20 cellular contexts compared by ENCODE assay signal in the genomic region with DNA sequence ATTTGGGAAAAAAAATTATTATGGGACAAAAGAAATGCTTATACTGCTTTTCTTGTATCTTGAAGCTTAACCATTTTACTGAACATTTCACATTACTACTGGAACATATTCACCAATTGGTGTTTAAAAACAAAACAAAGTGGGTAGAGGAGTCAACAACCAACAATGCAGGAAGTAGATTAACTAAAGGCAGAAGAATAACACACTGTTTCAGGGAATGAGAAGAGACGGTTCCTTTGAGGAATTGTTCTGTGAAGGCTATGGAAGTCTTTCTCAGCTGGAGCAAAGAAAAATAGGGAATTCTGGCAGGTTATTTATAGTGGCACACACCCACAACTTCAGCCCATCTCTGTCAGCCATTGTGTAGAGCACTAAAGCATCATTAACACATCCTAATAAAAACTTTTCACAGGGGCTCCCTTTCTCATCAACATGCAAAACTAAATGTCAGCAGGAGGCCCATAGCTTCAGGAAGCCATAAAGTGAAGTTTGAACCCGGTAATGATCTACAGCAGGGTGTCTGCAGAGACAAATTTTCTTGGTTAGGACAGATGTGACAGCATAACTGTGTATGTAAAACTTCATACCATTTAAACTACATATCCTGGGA.
DNase-seq lines count a peak whose midpoint lies in the region; ATAC-seq and TF ChIP-seq lines count a peak whose summit lies in the region.
"Had no signal": no experiment of that assay in that cellular context is flagged by ENCODE, and none has a peak within 500 bp of the region (broad histone marks: within the 10 kb centered on the region; RNA-seq: fewer than 3 reads in every experiment).

No MANE protein-coding gene starts in this region.

- H3K4me1 ChIP-seq in RWPE2 (ENCODE audit: insufficient read depth, poor library complexity, severe bottlenecking), result peaks cover 42% of the 10 kb centered on the region
- H3K4me1 ChIP-seq: tibial nerve had no signal

- ATAC-seq in RWPE2 (ENCODE audit: low read depth) (no peak), HG02970 (IDR thresholded peaks at IDR 0.05; ENCODE audit: low FRiP score, unreplicated experiment) (no peak), HG02852 (IDR thresholded peaks at IDR 0.05; ENCODE audit: unreplicated experiment) (no peak)
- ATAC-seq: activated T-helper 17 cell treated with anti-CD3 and anti-CD28 coated beads, Interleukin-2, amount 50 U/mL, for 72 hours; heart left ventricle; naive thymus-derived CD8-positive, alpha-beta T cell had no signal

- peak overlapping the region; percentile 96 for H3K27ac ChIP-seq in RWPE2 (ENCODE audit: poor library complexity, severe bottlenecking)
- H3K27ac ChIP-seq: left ventricle myocardium inferior, tibial nerve had no signal

- H3K4me3 ChIP-seq in RWPE2 (ENCODE audit: severe bottlenecking), result no peak overlapping the region
- H3K4me3 ChIP-seq: heart left ventricle, left ventricle myocardium inferior, right atrium auricular region, tibial nerve had no signal

- peaks cover 15% of the 10 kb centered on the region for H3K36me3 Mint-ChIP-seq in neural crest cell (ENCODE audit: low read depth)
- H3K36me3 Mint-ChIP-seq: activated CD4-positive, alpha-beta memory T cell treated with anti-CD3 and anti-CD28 coated beads for 36 hours; naive thymus-derived CD8-positive, alpha-beta T cell had no signal

- H3K27me3 ChIP-seq in RWPE2 (ENCODE audit: insufficient read depth, poor library complexity, severe bottlenecking), result no peaks in the 10 kb centered on the region
- H3K27me3 ChIP-seq: heart left ventricle, right atrium auricular region, tibial nerve had no signal

- H3K9me3 Mint-ChIP-seq in neural crest cell, result peaks cover 5% of the 10 kb centered on the region

- TF ChIP-seq CTCF in RWPE2 (IDR thresholded peaks at IDR 0.05; ENCODE audit: poor library complexity, severe bottlenecking) (no peak), neural crest cell (conservative IDR thresholded peaks at IDR 0.05) (no peak)

- H3K27ac Mint-ChIP-seq in neural crest cell (ENCODE audit: unreplicated experiment), result peak overlapping the region; percentile 7
- H3K27ac Mint-ChIP-seq: activated CD4-positive, alpha-beta memory T cell treated with anti-CD3 and anti-CD28 coated beads for 36 hours; activated T-helper 17 cell treated with anti-CD3 and anti-CD28 coated beads, Interleukin-2, amount 50 U/mL, for 72 hours; naive thymus-derived CD8-positive, alpha-beta T cell had no signal

- H3K27me3 Mint-ChIP-seq in neural crest cell (ENCODE audit: low read depth), result no peaks in the 10 kb centered on the region
- H3K27me3 Mint-ChIP-seq: activated CD4-positive, alpha-beta memory T cell treated with anti-CD3 and anti-CD28 coated beads for 36 hours; activated T-helper 17 cell treated with anti-CD3 and anti-CD28 coated beads, Interleukin-2, amount 50 U/mL, for 72 hours; naive thymus-derived CD8-positive, alpha-beta T cell had no signal

- no peaks in the 10 kb centered on the region for H3K9me3 ChIP-seq in RWPE2 (ENCODE audit: severe bottlenecking)
- H3K9me3 ChIP-seq: right atrium auricular region, tibial nerve had no signal

- no peaks in the 10 kb centered on the region for H3K36me3 ChIP-seq in RWPE2 (ENCODE audit: low read depth)
- H3K36me3 ChIP-seq: heart left ventricle, left ventricle myocardium inferior, right atrium auricular region, tibial nerve had no signal

- H3K4me1 Mint-ChIP-seq in neural crest cell, result peaks cover 55% of the 10 kb centered on the region
- H3K4me1 Mint-ChIP-seq: activated T-helper 17 cell treated with anti-CD3 and anti-CD28 coated beads, Interleukin-2, amount 50 U/mL, for 72 hours; naive thymus-derived CD8-positive, alpha-beta T cell had no signal

- DNase-seq in GM03348 (ENCODE audit: low spot score), result peak; percentile 33
- DNase-seq in RWPE2 (ENCODE audit: low spot score), result no peak
- DNase-seq in fibroblast of peridontal ligament (ENCODE audit: extremely low read depth), result peak; percentile 20
- no peak for DNase-seq in neural crest cell (ENCODE audit: low read depth, low spot score)
- DNase-seq in RKO (ENCODE audit: low spot score), result no peak
- no peak for DNase-seq in SHP77 (lab: John Stamatoyannopoulos, UW)
- DNase-seq: activated CD4-positive, alpha-beta memory T cell treated with anti-CD3 and anti-CD28 coated beads for 36 hours; heart left ventricle; left ventricle myocardium inferior; naive thymus-derived CD8-positive, alpha-beta T cell; NCI-H1092; NCI-H2171 treated with DMSO at 0.1 percent for 48 hours; NK-92 treated with Interleukin-12 subunit alpha and Interleukin-12 subunit beta, amount 100 ng/mL, for 24 hours; SIG-M5; stimulated activated CD4-positive, alpha-beta T cell treated with anti-CD3 and anti-CD28 coated beads, Interleukin-2, amount 100 ng/mL, for 48 hours had no signal

- H3K4me3 Mint-ChIP-seq in neural crest cell, result peak overlapping the region; percentile 25
- H3K4me3 Mint-ChIP-seq: activated CD4-positive, alpha-beta memory T cell treated with anti-CD3 and anti-CD28 coated beads for 36 hours; activated T-helper 17 cell treated with anti-CD3 and anti-CD28 coated beads, Interleukin-2, amount 50 U/mL, for 72 hours; naive thymus-derived CD8-positive, alpha-beta T cell had no signal

Comparison
In these comparisons a context has a peak if more than half of its experiments do, and no peak if none do; other contexts are left out.
1. DNase-seq: peak in GM03348 (single experiment) and fibroblast of peridontal ligament (single experiment); none in RWPE2 (single experiment), neural crest cell (single experiment), RKO (single experiment) and SHP77 (0 of 2).